Comparison of ENCODE assay signal across 1 cellular context in the genomic region with DNA sequence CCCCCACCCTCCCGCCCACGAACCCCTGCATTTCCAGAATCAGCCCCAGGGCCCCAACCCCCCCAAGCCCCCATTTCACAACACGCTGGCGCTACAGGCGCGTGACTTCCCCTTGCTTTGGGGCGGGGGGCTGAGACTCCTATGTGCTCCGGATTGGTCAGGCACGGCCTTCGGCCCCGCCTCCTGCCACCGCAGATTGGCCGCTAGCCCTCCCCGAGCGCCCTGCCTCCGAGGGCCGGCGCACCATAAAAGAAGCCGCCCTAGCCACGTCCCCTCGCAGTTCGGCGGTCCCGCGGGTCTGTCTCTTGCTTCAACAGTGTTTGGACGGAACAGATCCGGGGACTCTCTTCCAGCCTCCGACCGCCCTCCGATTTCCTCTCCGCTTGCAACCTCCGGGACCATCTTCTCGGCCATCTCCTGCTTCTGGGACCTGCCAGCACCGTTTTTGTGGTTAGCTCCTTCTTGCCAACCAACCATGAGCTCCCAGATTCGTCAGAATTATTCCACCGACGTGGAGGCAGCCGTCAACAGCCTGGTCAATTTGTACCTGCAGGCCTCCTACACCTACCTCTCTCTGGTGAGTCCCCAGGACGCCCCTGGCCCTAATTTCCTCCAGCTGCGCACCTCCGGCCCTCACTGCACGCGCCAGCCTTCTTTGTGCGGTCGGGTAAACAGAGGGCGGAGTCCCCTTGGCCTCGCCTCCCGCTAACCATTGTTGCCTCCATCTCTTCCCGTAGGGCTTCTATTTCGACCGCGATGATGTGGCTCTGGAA.
TF ChIP-seq lines count a peak whose summit lies in the region.

A gene (plus strand): TSS at position 277 of the 773 bp plus-strand sequence. CDS start 199 bp downstream, at position 476.

TF ChIP-seq in A549, 52 proteins besides CTCF, POLR2A, EP300 and RAD21 (continued from another document):
- TF ChIP-seq, protein P1, sequence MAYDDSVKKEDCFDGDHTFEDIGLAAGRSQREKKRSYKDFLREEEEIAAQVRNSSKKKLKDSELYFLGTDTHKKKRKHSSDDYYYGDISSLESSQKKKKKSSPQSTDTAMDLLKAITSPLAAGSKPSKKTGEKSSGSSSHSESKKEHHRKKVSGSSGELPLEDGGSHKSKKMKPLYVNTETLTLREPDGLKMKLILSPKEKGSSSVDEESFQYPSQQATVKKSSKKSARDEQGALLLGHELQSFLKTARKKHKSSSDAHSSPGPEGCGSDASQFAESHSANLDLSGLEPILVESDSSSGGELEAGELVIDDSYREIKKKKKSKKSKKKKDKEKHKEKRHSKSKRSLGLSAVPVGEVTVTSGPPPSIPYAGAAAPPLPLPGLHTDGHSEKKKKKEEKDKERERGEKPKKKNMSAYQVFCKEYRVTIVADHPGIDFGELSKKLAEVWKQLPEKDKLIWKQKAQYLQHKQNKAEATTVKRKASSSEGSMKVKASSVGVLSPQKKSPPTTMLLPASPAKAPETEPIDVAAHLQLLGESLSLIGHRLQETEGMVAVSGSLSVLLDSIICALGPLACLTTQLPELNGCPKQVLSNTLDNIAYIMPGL (CRISPR knock-in tag; IDR thresholded peaks at IDR 0.05; ENCODE audit: borderline replicate concordance) = no peak
- no peak for TF ChIP-seq HEYL (CRISPR knock-in tag; IDR thresholded peaks at IDR 0.05)
- TF ChIP-seq HOXA7 (CRISPR knock-in tag; IDR thresholded peaks at IDR 0.05) = no peak
- TF ChIP-seq HOXB13 (CRISPR knock-in tag; IDR thresholded peaks at IDR 0.05; ENCODE audit: low read depth) = no peak
- peak; percentile 18; the same call in 1 of the 3 replicates for TF ChIP-seq SMC3 (IDR thresholded peaks at IDR 0.05)
- TF ChIP-seq, protein P2, sequence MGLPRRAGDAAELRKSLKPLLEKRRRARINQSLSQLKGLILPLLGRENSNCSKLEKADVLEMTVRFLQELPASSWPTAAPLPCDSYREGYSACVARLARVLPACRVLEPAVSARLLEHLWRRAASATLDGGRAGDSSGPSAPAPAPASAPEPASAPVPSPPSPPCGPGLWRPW (IDR thresholded peaks at IDR 0.05) = 0 out of 2 replicates have a peak, but pooled peaks have one; percentile 5
- no peak for TF ChIP-seq ZSCAN20 (CRISPR knock-in tag; IDR thresholded peaks at IDR 0.05)
- TF ChIP-seq MAFK (IDR thresholded peaks at IDR 0.05; ENCODE audit: partially characterized antibody) = no peak
- no peak for TF ChIP-seq ESRRA (IDR thresholded peaks at IDR 0.05; ENCODE audit: borderline replicate concordance, low read length)
- no peak for TF ChIP-seq EHF (CRISPR knock-in tag; IDR thresholded peaks at IDR 0.05)
- TF ChIP-seq ZC3H11A (IDR thresholded peaks at IDR 0.05) = no peak
- TF ChIP-seq RCOR1 (IDR thresholded peaks at IDR 0.05; ENCODE audit: low read depth, low read length) = no peak
- TF ChIP-seq, protein P3, sequence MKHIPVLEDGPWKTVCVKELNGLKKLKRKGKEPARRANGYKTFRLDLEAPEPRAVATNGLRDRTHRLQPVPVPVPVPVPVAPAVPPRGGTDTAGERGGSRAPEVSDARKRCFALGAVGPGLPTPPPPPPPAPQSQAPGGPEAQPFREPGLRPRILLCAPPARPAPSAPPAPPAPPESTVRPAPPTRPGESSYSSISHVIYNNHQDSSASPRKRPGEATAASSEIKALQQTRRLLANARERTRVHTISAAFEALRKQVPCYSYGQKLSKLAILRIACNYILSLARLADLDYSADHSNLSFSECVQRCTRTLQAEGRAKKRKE (CRISPR knock-in tag; IDR thresholded peaks at IDR 0.05; ENCODE audit: low read depth) = no peak
- TF ChIP-seq, protein P4, sequence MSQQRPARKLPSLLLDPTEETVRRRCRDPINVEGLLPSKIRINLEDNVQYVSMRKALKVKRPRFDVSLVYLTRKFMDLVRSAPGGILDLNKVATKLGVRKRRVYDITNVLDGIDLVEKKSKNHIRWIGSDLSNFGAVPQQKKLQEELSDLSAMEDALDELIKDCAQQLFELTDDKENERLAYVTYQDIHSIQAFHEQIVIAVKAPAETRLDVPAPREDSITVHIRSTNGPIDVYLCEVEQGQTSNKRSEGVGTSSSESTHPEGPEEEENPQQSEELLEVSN (IDR thresholded peaks at IDR 0.05; ENCODE audit: borderline replicate concordance, low read depth) = peak; percentile 60; the same call in 1 of the 2 replicates
- no peak for TF ChIP-seq CHD2 (IDR thresholded peaks at IDR 0.05; ENCODE audit: low read length, partially characterized antibody)
- no peak for TF ChIP-seq RARB (CRISPR knock-in tag; IDR thresholded peaks at IDR 0.05)
- peak; percentile 68 for TF ChIP-seq MAZ (IDR thresholded peaks at IDR 0.05; ENCODE audit: borderline replicate concordance, low read depth, low read length)
- peak; percentile 27; the same call in 1 of the 2 replicates for TF ChIP-seq BHLHE40 (IDR thresholded peaks at IDR 0.05; ENCODE audit: low read depth, low read length)
- TF ChIP-seq, protein P5, sequence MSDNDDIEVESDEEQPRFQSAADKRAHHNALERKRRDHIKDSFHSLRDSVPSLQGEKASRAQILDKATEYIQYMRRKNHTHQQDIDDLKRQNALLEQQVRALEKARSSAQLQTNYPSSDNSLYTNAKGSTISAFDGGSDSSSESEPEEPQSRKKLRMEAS (IDR thresholded peaks at IDR 0.05) = peak; percentile 57; the same call in 1 of the 2 replicates
- TF ChIP-seq GATA3 (IDR thresholded peaks at IDR 0.05; ENCODE audit: borderline replicate concordance) = peak; percentile 60; the same call in 1 of the 2 replicates
- TF ChIP-seq, protein P6, sequence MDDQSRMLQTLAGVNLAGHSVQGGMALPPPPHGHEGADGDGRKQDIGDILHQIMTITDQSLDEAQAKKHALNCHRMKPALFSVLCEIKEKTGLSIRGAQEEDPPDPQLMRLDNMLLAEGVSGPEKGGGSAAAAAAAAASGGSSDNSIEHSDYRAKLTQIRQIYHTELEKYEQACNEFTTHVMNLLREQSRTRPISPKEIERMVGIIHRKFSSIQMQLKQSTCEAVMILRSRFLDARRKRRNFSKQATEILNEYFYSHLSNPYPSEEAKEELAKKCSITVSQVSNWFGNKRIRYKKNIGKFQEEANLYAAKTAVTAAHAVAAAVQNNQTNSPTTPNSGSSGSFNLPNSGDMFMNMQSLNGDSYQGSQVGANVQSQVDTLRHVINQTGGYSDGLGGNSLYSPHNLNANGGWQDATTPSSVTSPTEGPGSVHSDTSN (IDR thresholded peaks at IDR 0.05) = peak; percentile 92
- no peak for TF ChIP-seq CHD4 (IDR thresholded peaks at IDR 0.05; ENCODE audit: borderline replicate concordance)
- no peak for TF ChIP-seq HOXB5 (CRISPR knock-in tag; IDR thresholded peaks at IDR 0.05)
- no peak for TF ChIP-seq FOSL2 (IDR thresholded peaks at IDR 0.05)
- no peak for TF ChIP-seq FOSL2 (CRISPR knock-in tag; IDR thresholded peaks at IDR 0.05)
- TF ChIP-seq PHF8 (IDR thresholded peaks at IDR 0.05; ENCODE audit: borderline replicate concordance, low read depth) = peak; percentile 82
- peak; percentile 94 for TF ChIP-seq CEBPB (IDR thresholded peaks at IDR 0.05)
- no peak for TF ChIP-seq JUNB (IDR thresholded peaks at IDR 0.05)
- peak; percentile 98 for TF ChIP-seq TFCP2L1 (CRISPR knock-in tag; IDR thresholded peaks at IDR 0.05)
- peak; percentile 34; the same call in 1 of the 2 replicates for TF ChIP-seq TP53 (CRISPR knock-in tag; IDR thresholded peaks at IDR 0.05)
- no peak for TF ChIP-seq NPAS2 (CRISPR knock-in tag; IDR thresholded peaks at IDR 0.05; ENCODE audit: borderline replicate concordance)
- no peak for TF ChIP-seq KDM1A (IDR thresholded peaks at IDR 0.05; ENCODE audit: low read depth)
- no peak for TF ChIP-seq ZFP36 (IDR thresholded peaks at IDR 0.05; ENCODE audit: borderline replicate concordance, partially characterized antibody)
- TF ChIP-seq HDAC2 (IDR thresholded peaks at IDR 0.05) = no peak; the same call in 1 of the 2 replicates
- TF ChIP-seq MYC (IDR thresholded peaks at IDR 0.05; ENCODE audit: borderline replicate concordance, low read length) = no peak
- TF ChIP-seq JUN (IDR thresholded peaks at IDR 0.05) = peak; percentile 100
- TF ChIP-seq ZNF302 (CRISPR knock-in tag; IDR thresholded peaks at IDR 0.05) = no peak
- TF ChIP-seq, protein P7, sequence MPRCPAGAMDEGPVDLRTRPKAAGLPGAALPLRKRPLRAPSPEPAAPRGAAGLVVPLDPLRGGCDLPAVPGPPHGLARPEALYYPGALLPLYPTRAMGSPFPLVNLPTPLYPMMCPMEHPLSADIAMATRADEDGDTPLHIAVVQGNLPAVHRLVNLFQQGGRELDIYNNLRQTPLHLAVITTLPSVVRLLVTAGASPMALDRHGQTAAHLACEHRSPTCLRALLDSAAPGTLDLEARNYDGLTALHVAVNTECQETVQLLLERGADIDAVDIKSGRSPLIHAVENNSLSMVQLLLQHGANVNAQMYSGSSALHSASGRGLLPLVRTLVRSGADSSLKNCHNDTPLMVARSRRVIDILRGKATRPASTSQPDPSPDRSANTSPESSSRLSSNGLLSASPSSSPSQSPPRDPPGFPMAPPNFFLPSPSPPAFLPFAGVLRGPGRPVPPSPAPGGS (IDR thresholded peaks at IDR 0.05) = peak; percentile 100
- no peak for TF ChIP-seq NFE2L2 (conservative IDR thresholded peaks at IDR 0.05; ENCODE audit: low read length)
- no peak for TF ChIP-seq POLR2AphosphoS2 (conservative IDR thresholded peaks at IDR 0.05; ENCODE audit: low read length)
- TF ChIP-seq FOXS1 (CRISPR knock-in tag; IDR thresholded peaks at IDR 0.05) = no peak
- TF ChIP-seq EHMT2 (IDR thresholded peaks at IDR 0.05; ENCODE audit: low read depth) = no peak
- TF ChIP-seq CBX8 (IDR thresholded peaks at IDR 0.05) = no peak
- TF ChIP-seq, protein P8, sequence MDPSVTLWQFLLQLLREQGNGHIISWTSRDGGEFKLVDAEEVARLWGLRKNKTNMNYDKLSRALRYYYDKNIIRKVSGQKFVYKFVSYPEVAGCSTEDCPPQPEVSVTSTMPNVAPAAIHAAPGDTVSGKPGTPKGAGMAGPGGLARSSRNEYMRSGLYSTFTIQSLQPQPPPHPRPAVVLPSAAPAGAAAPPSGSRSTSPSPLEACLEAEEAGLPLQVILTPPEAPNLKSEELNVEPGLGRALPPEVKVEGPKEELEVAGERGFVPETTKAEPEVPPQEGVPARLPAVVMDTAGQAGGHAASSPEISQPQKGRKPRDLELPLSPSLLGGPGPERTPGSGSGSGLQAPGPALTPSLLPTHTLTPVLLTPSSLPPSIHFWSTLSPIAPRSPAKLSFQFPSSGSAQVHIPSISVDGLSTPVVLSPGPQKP (IDR thresholded peaks at IDR 0.05; ENCODE audit: low read depth, low read length) = no peak
